In the genomic region with DNA sequence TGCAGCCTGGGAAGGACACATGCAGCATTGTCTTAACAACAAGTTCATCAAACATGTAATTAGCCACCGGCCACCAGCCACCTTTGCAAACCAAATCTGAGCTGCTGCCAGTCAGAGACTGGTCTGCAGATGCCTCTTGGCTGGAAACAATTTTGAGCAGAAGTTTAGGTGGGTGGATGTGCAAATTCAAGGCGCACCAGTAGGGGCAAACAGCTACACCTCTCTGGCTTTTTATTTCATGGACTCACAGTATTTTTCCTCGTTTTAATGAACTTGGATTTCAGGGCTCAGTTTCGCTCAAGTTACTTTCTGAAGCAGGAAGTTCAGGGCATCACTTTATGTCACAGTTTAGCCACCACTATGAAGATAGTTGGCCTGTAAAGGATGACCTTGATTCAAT, we compare ENCODE assay signal across 26 cellular contexts.
DNase-seq lines count a peak whose midpoint lies in the region; TF ChIP-seq lines count a peak whose summit lies in the region.
"Had no signal": no experiment of that assay in that cellular context is flagged by ENCODE, and none has a peak within 500 bp of the region (broad histone marks: within the 10 kb centered on the region; RNA-seq: fewer than 3 reads in every experiment).

No MANE protein-coding gene starts in this region.

- H3K9me3 ChIP-seq in thyroid gland, result no peaks in the 10 kb centered on the region
- H3K9me3 ChIP-seq: prostate gland, tibial nerve had no signal

- peaks cover 6% of the 10 kb centered on the region for H3K27me3 Mint-ChIP-seq in type B pancreatic cell

- no peak for TF ChIP-seq POLR2A in thyroid gland (IDR thresholded peaks at IDR 0.05)

- no peaks in the 10 kb centered on the region for H3K36me3 ChIP-seq in thyroid gland
- H3K36me3 ChIP-seq: prostate gland, tibial nerve had no signal

- no peak overlapping the region for H3K4me3 Mint-ChIP-seq in type B pancreatic cell
- H3K4me3 Mint-ChIP-seq: activated CD8-positive, alpha-beta T cell treated with anti-CD3 and anti-CD28 coated beads for 36 hours; activated naive CD8-positive, alpha-beta T cell treated with anti-CD3 and anti-CD28 coated beads, Interleukin-2, amount 50 U/mL, for 24 hours; B cell; stimulated activated naive CD8-positive, alpha-beta T cell treated with anti-CD3 and anti-CD28 coated beads, Interleukin-15, amount 100 ng/mL, for 72 hours had no signal

- no peaks in the 10 kb centered on the region for H3K27me3 ChIP-seq in thyroid gland
- H3K27me3 ChIP-seq: tibial nerve had no signal

- no peak overlapping the region for H3K27ac Mint-ChIP-seq in type B pancreatic cell
- H3K27ac Mint-ChIP-seq: activated CD8-positive, alpha-beta T cell treated with anti-CD3 and anti-CD28 coated beads for 36 hours; activated naive CD8-positive, alpha-beta T cell treated with anti-CD3 and anti-CD28 coated beads, Interleukin-2, amount 50 U/mL, for 24 hours; B cell; stimulated activated naive CD8-positive, alpha-beta T cell treated with anti-CD3 and anti-CD28 coated beads, Interleukin-15, amount 100 ng/mL, for 72 hours had no signal

- intact Hi-C loops in thyroid gland (cut with DNase I), result no loop called here

- no peak overlapping the region for H3K27ac ChIP-seq in thyroid gland
- H3K27ac ChIP-seq: epithelial cell of prostate, prostate gland, tibial nerve had no signal

- no peaks in the 10 kb centered on the region for H3K4me1 ChIP-seq in thyroid gland
- H3K4me1 ChIP-seq: prostate gland, tibial nerve had no signal

- H3K4me3 ChIP-seq in thyroid gland (replicated peaks in 1 of 3), result no peak overlapping the region
- H3K4me3 ChIP-seq: prostate gland, tibial nerve had no signal

- WGBS in thyroid gland, 2 donors, result 58 to 61% methylated on average over 4 of the region's 4 CpGs

- in situ Hi-C loops in SK-MEL-5 (cut with HindIII; ENCODE audit: low pct_unique_long_range_greater_than_20kb, low sequenced_read_pairs), result no loop called here

- H3K9me3 Mint-ChIP-seq in type B pancreatic cell, result no peaks in the 10 kb centered on the region
- H3K9me3 Mint-ChIP-seq: activated CD8-positive, alpha-beta T cell treated with anti-CD3 and anti-CD28 coated beads for 36 hours; activated naive CD8-positive, alpha-beta T cell treated with anti-CD3 and anti-CD28 coated beads, Interleukin-2, amount 50 U/mL, for 24 hours; stimulated activated naive CD8-positive, alpha-beta T cell treated with anti-CD3 and anti-CD28 coated beads, Interleukin-15, amount 100 ng/mL, for 72 hours had no signal

- DNase-seq in DMS53 (lab: John Stamatoyannopoulos, UW) (peak; percentile 6), DMS53 treated with DMSO at 0.1 percent for 48 hours (lab: John Stamatoyannopoulos, UW; ENCODE audit: unreplicated experiment) (no peak), NCI-H1417 (lab: John Stamatoyannopoulos, UW) (peak in 2 of 3 experiments; percentile 73 to 89), SK-MEL-5 (ENCODE audit: low read depth, low spot score) (peak; percentile 4), type B pancreatic cell (ENCODE audit: extremely low spot score, unreplicated experiment) (no peak), thyroid gland (no peak), OCI-M2 (lab: John Stamatoyannopoulos, UW; ENCODE audit: unreplicated experiment) (no peak), DMS79 (lab: John Stamatoyannopoulos, UW) (no peak)
- DNase-seq: 8988T; activated CD8-positive, alpha-beta T cell treated with anti-CD3 and anti-CD28 coated beads for 36 hours; activated effector memory CD4-positive, alpha-beta T cell treated with anti-CD3 and anti-CD28 coated beads, Interleukin-2, amount 50 U/mL, for 16 hours; activated naive CD8-positive, alpha-beta T cell treated with anti-CD3 and anti-CD28 coated beads, Interleukin-2, amount 50 U/mL, for 24 hours; head of caudate nucleus; KBM-7; NCI-H1694 treated with DMSO at 0.1 percent for 48 hours; NCI-H2171 treated with DMSO at 0.1 percent for 48 hours; NCI-H774; OCI-M1; SHP77; stimulated activated naive CD8-positive, alpha-beta T cell treated with anti-CD3 and anti-CD28 coated beads, Interleukin-15, amount 100 ng/mL, for 72 hours; SW 1271; T1000 had no signal

- no peaks in the 10 kb centered on the region for H3K4me1 Mint-ChIP-seq in type B pancreatic cell (ENCODE audit: unreplicated experiment)
- H3K4me1 Mint-ChIP-seq: activated naive CD8-positive, alpha-beta T cell treated with anti-CD3 and anti-CD28 coated beads, Interleukin-2, amount 50 U/mL, for 24 hours; B cell; stimulated activated naive CD8-positive, alpha-beta T cell treated with anti-CD3 and anti-CD28 coated beads, Interleukin-15, amount 100 ng/mL, for 72 hours had no signal

- no peaks in the 10 kb centered on the region for H3K36me3 Mint-ChIP-seq in type B pancreatic cell

- TF ChIP-seq CTCF in type B pancreatic cell (conservative IDR thresholded peaks at IDR 0.05) (peak; percentile 46), thyroid gland (IDR thresholded peaks at IDR 0.05) (no peak)

Comparison
In these comparisons a context has a peak if more than half of its experiments do, and no peak if none do; other contexts are left out.
1. DNase-seq: peak in DMS53 (single experiment), NCI-H1417 (2 of 3) and SK-MEL-5 (single experiment); none in DMS53 treated with DMSO at 0.1 percent for 48 hours (single experiment), type B pancreatic cell (single experiment), thyroid gland (0 of 2), OCI-M2 (single experiment) and DMS79 (single experiment).